Comparison of ENCODE assay signal across 1 cellular context in the genomic region with DNA sequence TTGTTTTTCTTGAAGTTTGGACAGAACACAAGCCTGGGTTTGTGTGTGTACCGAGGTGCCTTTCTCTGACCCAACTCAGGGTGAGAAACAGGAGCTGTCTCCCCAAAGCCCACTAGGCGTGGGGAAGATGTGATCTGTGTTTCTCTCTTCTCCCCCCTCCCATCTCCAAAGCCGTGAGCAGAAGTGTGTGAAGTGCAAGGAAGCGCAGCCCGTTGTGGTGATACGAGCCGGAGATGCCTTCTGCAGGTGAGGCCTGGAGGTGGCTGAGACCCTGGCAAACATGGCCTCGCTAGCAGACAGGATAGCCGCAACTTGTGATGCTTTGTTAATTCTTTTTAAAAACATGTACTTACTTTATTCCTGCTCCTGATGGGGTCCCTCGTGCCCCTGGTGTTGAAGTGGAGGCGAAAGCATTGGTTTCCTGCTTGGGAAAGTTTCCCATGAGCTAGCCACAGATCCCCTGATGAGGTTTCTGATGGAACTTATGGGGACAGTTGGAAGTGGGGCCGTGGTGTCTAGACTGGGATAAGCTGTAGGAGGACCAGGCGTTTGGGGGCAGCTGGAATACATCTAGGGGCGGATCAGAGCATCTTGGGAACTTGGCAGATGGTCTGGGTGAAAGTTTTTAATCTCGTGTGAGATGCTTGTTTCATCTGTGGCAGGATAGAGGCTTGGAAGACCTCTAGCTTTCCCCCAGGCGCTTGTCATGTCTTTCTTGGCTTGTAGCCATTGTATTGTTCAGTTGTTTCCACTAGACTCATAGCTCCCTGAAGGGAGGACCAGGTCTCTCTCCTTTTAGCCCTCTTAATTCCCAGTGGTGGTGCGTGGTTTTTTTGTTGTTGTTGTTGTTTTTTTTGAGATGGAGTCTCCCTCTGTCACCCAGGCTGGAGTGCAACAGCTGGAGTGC.
TF ChIP-seq lines count a peak whose summit lies in the region.

No MANE protein-coding gene starts in this region.

TF ChIP-seq in H1, 55 proteins besides CTCF, POLR2A, EP300 and RAD21:
- TF ChIP-seq SAP30 (IDR thresholded peaks at IDR 0.05; ENCODE audit: insufficient read depth, insufficient replicate concordance, low read length) (peak; percentile 17), POLR2AphosphoS5 (IDR thresholded peaks at IDR 0.05; ENCODE audit: low read depth, low read length) (no peak), MAFK (IDR thresholded peaks at IDR 0.05; ENCODE audit: low read depth, low read length) (no peak), RBBP5 (IDR thresholded peaks at IDR 0.05; ENCODE audit: borderline replicate concordance, low read depth, low read length) (no peak), EZH2 (IDR thresholded peaks at IDR 0.05; ENCODE audit: low read depth, low read length, severe bottlenecking) (no peak)
- TF ChIP-seq, protein P1, sequence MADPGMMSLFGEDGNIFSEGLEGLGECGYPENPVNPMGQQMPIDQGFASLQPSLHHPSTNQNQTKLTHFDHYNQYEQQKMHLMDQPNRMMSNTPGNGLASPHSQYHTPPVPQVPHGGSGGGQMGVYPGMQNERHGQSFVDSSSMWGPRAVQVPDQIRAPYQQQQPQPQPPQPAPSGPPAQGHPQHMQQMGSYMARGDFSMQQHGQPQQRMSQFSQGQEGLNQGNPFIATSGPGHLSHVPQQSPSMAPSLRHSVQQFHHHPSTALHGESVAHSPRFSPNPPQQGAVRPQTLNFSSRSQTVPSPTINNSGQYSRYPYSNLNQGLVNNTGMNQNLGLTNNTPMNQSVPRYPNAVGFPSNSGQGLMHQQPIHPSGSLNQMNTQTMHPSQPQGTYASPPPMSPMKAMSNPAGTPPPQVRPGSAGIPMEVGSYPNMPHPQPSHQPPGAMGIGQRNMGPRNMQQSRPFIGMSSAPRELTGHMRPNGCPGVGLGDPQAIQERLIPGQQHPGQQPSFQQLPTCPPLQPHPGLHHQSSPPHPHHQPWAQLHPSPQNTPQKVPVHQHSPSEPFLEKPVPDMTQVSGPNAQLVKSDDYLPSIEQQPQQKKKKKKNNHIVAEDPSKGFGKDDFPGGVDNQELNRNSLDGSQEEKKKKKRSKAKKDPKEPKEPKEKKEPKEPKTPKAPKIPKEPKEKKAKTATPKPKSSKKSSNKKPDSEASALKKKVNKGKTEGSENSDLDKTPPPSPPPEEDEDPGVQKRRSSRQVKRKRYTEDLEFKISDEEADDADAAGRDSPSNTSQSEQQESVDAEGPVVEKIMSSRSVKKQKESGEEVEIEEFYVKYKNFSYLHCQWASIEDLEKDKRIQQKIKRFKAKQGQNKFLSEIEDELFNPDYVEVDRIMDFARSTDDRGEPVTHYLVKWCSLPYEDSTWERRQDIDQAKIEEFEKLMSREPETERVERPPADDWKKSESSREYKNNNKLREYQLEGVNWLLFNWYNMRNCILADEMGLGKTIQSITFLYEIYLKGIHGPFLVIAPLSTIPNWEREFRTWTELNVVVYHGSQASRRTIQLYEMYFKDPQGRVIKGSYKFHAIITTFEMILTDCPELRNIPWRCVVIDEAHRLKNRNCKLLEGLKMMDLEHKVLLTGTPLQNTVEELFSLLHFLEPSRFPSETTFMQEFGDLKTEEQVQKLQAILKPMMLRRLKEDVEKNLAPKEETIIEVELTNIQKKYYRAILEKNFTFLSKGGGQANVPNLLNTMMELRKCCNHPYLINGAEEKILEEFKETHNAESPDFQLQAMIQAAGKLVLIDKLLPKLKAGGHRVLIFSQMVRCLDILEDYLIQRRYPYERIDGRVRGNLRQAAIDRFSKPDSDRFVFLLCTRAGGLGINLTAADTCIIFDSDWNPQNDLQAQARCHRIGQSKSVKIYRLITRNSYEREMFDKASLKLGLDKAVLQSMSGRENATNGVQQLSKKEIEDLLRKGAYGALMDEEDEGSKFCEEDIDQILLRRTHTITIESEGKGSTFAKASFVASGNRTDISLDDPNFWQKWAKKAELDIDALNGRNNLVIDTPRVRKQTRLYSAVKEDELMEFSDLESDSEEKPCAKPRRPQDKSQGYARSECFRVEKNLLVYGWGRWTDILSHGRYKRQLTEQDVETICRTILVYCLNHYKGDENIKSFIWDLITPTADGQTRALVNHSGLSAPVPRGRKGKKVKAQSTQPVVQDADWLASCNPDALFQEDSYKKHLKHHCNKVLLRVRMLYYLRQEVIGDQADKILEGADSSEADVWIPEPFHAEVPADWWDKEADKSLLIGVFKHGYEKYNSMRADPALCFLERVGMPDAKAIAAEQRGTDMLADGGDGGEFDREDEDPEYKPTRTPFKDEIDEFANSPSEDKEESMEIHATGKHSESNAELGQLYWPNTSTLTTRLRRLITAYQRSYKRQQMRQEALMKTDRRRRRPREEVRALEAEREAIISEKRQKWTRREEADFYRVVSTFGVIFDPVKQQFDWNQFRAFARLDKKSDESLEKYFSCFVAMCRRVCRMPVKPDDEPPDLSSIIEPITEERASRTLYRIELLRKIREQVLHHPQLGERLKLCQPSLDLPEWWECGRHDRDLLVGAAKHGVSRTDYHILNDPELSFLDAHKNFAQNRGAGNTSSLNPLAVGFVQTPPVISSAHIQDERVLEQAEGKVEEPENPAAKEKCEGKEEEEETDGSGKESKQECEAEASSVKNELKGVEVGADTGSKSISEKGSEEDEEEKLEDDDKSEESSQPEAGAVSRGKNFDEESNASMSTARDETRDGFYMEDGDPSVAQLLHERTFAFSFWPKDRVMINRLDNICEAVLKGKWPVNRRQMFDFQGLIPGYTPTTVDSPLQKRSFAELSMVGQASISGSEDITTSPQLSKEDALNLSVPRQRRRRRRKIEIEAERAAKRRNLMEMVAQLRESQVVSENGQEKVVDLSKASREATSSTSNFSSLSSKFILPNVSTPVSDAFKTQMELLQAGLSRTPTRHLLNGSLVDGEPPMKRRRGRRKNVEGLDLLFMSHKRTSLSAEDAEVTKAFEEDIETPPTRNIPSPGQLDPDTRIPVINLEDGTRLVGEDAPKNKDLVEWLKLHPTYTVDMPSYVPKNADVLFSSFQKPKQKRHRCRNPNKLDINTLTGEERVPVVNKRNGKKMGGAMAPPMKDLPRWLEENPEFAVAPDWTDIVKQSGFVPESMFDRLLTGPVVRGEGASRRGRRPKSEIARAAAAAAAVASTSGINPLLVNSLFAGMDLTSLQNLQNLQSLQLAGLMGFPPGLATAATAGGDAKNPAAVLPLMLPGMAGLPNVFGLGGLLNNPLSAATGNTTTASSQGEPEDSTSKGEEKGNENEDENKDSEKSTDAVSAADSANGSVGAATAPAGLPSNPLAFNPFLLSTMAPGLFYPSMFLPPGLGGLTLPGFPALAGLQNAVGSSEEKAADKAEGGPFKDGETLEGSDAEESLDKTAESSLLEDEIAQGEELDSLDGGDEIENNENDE (IDR thresholded peaks at IDR 0.05; ENCODE audit: insufficient replicate concordance, low read length) = no peak
- TF ChIP-seq, protein P2, sequence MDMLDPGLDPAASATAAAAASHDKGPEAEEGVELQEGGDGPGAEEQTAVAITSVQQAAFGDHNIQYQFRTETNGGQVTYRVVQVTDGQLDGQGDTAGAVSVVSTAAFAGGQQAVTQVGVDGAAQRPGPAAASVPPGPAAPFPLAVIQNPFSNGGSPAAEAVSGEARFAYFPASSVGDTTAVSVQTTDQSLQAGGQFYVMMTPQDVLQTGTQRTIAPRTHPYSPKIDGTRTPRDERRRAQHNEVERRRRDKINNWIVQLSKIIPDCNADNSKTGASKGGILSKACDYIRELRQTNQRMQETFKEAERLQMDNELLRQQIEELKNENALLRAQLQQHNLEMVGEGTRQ (IDR thresholded peaks at IDR 0.05; ENCODE audit: low read length) = no peak
